In genomic region chr17:63911657-63912100, GRCh38 we compare ENCODE assay signal across 6 cellular contexts. TPM values are rescaled to one million over a fixed set of nuclear protein-coding genes. Genes with fewer than 3 reads are reported as not detected.
DNase-seq lines count a peak whose midpoint lies in the region; ATAC-seq and TF ChIP-seq lines count a peak whose summit lies in the region.

No MANE protein-coding gene starts in this region.

- H2AFZ ChIP-seq in DND-41 (ENCODE audit: low read depth, low read length) (no peak overlapping the region), OCI-LY1 (ENCODE audit: low read length) (no peak overlapping the region)

- DNase-seq in DND-41, result peak; percentile 73
- peak; percentile 64 for DNase-seq in adipocyte (ENCODE audit: low read depth)
- peak; percentile 62 for DNase-seq in naive B cell
- no peak for DNase-seq in epidermal melanocyte (ENCODE audit: insufficient read length, low spot score)

- H3K27ac Mint-ChIP-seq in naive B cell, result peak overlapping the region in 2 of 6 donors; percentile 51 to 94

- no peak overlapping the region for H3K4me3 ChIP-seq in DND-41 (ENCODE audit: low read depth in 1 of 2, low read length in 2 of 2)
- H3K4me3 ChIP-seq in OCI-LY1 (ENCODE audit: low read depth, low read length, poor library complexity, severe bottlenecking), result no peak overlapping the region
- no peak overlapping the region for H3K4me3 ChIP-seq in adipocyte (ENCODE audit: low read length)

- H3K9me2 ChIP-seq in OCI-LY1 (ENCODE audit: low read depth, low read length), result no peaks in the 10 kb centered on the region

- TF ChIP-seq CTCF in DND-41 (IDR thresholded peaks at IDR 0.05; ENCODE audit: borderline replicate concordance, extremely low read depth, low read length, poor library complexity, severe bottlenecking), result peak; percentile 72
- TF ChIP-seq CTCF in OCI-LY1 (IDR thresholded peaks at IDR 0.05; ENCODE audit: low read length), result peak; percentile 42; the same call in 1 of the 2 replicates

- H3K27me3 ChIP-seq in DND-41 (ENCODE audit: insufficient read depth, low read length, poor library complexity) (peaks cover 2% of the 10 kb centered on the region), OCI-LY1 (ENCODE audit: insufficient read depth, low read length) (no peaks in the 10 kb centered on the region; the same call in 1 of the 2 replicates), adipocyte (replicated peaks; ENCODE audit: control insufficient read depth, insufficient read depth, low read length) (peaks cover 27% of the 10 kb centered on the region)

- peak; percentile 85 for ATAC-seq in DND-41 (ENCODE audit: insufficient read depth, low read depth)
- ATAC-seq in naive B cell (ENCODE audit: low read depth in 2 of 2), result peak; percentile 39 to 54
- no peak for ATAC-seq in GM18517 (IDR thresholded peaks at IDR 0.05; ENCODE audit: unreplicated experiment)

- H3K4me1 ChIP-seq in DND-41 (ENCODE audit: insufficient read depth, low read length), result no peaks in the 10 kb centered on the region
- peaks cover 12% of the 10 kb centered on the region for H3K4me1 ChIP-seq in OCI-LY1 (ENCODE audit: insufficient read depth, low read length, severe bottlenecking)
- no peaks in the 10 kb centered on the region for H3K4me1 ChIP-seq in adipocyte (ENCODE audit: control insufficient read depth, insufficient read depth, low read length)

- H3K4me2 ChIP-seq in DND-41 (ENCODE audit: insufficient read depth, low read length) (no peak overlapping the region), OCI-LY1 (ENCODE audit: low read length) (no peak overlapping the region)

- no peaks in the 10 kb centered on the region for H3K36me3 Mint-ChIP-seq in naive B cell

- no peak overlapping the region for H3K27ac ChIP-seq in DND-41 (ENCODE audit: low read length)
- no peak overlapping the region for H3K27ac ChIP-seq in OCI-LY1 (ENCODE audit: low read depth, low read length, poor library complexity, severe bottlenecking)

- H3K9me3 Mint-ChIP-seq in naive B cell, result no peaks in the 10 kb centered on the region

- H3K9ac ChIP-seq in DND-41 (ENCODE audit: low read depth, low read length) (no peak overlapping the region), OCI-LY1 (ENCODE audit: low read length) (no peak overlapping the region), adipocyte (ENCODE audit: low read length) (no peak overlapping the region)

- peaks cover 0 to 4% (median 0%) of the 10 kb centered on the region in 3 donors for H3K27me3 Mint-ChIP-seq in naive B cell

- H3K79me2 ChIP-seq in DND-41 (ENCODE audit: insufficient read depth, low read length) (no peaks in the 10 kb centered on the region), OCI-LY1 (ENCODE audit: insufficient read depth, low read length) (no peaks in the 10 kb centered on the region)

- peaks cover 29 to 54% (median 51%) of the 10 kb centered on the region in 3 donors for H3K4me1 Mint-ChIP-seq in naive B cell

- H3K4me3 Mint-ChIP-seq in naive B cell, result no peak overlapping the region

- H3K9me3 ChIP-seq in DND-41 (ENCODE audit: insufficient read depth, low read length, severe bottlenecking) (no peaks in the 10 kb centered on the region), OCI-LY1 (ENCODE audit: low read length) (no peaks in the 10 kb centered on the region), adipocyte (ENCODE audit: control insufficient read depth, low read length) (no peaks in the 10 kb centered on the region)

- no peaks in the 10 kb centered on the region for H3K36me3 ChIP-seq in DND-41 (ENCODE audit: insufficient read depth, low read length)
- no peaks in the 10 kb centered on the region for H3K36me3 ChIP-seq in OCI-LY1 (ENCODE audit: insufficient read depth, low read length)
- H3K36me3 ChIP-seq in adipocyte (ENCODE audit: control insufficient read depth, insufficient read depth, low read length, severe bottlenecking), result no peaks in the 10 kb centered on the region

- H4K20me1 ChIP-seq in DND-41 (ENCODE audit: insufficient read depth, low read length) (no peaks in the 10 kb centered on the region), OCI-LY1 (ENCODE audit: insufficient read depth, low read length) (no peaks in the 10 kb centered on the region)

- no peaks in the 10 kb centered on the region for H3F3A ChIP-seq in OCI-LY1 (ENCODE audit: insufficient read depth, low read length)

RNA-seq across cellular contexts. Expression of gene CSHL1, which starts 0.6 kb away (rescaled TPM):
- not detected for polyA plus RNA-seq in naive B cell (ENCODE audit: low read depth in 6 of 6)

RNA-seq across cellular contexts. Expression of gene GH1, which starts 7.0 kb away (rescaled TPM):
- polyA plus RNA-seq in naive B cell (ENCODE audit: low read depth in 6 of 6), result 1 to 10 TPM in 1 of 6 donors, not detected in 5; 1.8 TPM

RNA-seq across cellular contexts. Expression of gene CSH1, which starts 15.3 kb away (rescaled TPM):
- polyA plus RNA-seq in naive B cell (ENCODE audit: low read depth in 6 of 6), result not detected

RNA-seq across cellular contexts. Expression of gene CD79B, which starts 20.5 kb away (rescaled TPM):
- 1,000 to 10,000 TPM; 2,263 to 2,851 (median 2,433) TPM for polyA plus RNA-seq in naive B cell (ENCODE audit: low read depth in 6 of 6)

RNA-seq across cellular contexts. Expression of gene GH2, which starts 29.9 kb away (rescaled TPM):
- polyA plus RNA-seq in naive B cell (ENCODE audit: low read depth in 6 of 6), result not detected
